8 cellular contexts compared by ENCODE assay signal in the genomic region with DNA sequence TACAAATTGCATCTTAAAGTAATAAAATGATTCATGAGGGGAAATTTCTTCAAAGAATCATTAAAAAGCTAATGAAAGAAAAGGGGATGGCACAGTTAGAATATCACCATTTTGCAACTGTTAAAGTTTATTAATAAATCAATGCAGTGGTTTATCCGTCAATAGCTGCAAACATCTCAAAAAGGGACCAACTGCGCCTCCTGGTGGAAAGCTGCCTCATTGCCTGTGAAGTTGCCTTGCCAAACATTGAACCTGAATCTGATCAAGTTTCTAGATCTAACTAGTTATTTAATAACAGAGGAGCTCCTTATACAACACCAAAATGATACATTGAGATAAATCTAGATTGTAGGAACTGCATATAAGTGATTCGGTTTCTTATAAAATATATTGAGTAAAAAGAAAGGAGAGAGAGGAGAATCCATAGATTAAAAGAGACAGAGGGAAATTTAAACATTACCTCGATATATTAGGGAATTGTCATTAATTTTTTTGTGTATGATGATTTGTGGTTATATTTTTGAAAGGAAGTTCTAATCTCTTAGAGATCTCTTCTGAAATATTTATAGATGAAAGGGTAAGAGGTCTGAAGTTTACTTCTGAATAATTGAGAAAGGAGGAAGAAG.
DNase-seq lines count a peak whose midpoint lies in the region; ATAC-seq and TF ChIP-seq lines count a peak whose summit lies in the region.

No MANE protein-coding gene starts in this region.

- TF ChIP-seq CTCF in AG10803 (conservative IDR thresholded peaks at IDR 0.05; ENCODE audit: low read length) (peak; percentile 99), brain microvascular endothelial cell (IDR thresholded peaks at IDR 0.05; ENCODE audit: low read depth, low read length, missing control alignments) (peak; percentile 93)

- in situ Hi-C loops in brain microvascular endothelial cell (cut with HindIII; ENCODE audit: low pct_ligation_motif_present, low sequenced_read_pairs): loop anchor here (10.0 kb wide), 1 partner anchor 205 kb away; no protein-coding TSS in a partner anchor

- ATAC-seq in GM19372 (IDR thresholded peaks at IDR 0.05; ENCODE audit: low read depth, unreplicated experiment): peak; percentile 63
- ATAC-seq in GM21423 (IDR thresholded peaks at IDR 0.05; ENCODE audit: unreplicated experiment): no peak

- no peak overlapping the region for H3K27ac ChIP-seq in brain microvascular endothelial cell

- H3K4me3 ChIP-seq in AG10803 (ENCODE audit: low read length) (no peak overlapping the region), brain microvascular endothelial cell (ENCODE audit: low read depth, low read length) (no peak overlapping the region)

- no peaks in the 10 kb centered on the region for H3K36me3 ChIP-seq in brain microvascular endothelial cell (replicated peaks)

- DNase-seq in AG10803 (ENCODE audit: low read depth) (peak; percentile 49), NCI-H1417 treated with DMSO at 0.1 percent for 48 hours (lab: John Stamatoyannopoulos, UW) (peak; percentile 9), UCSD-AML1 (lab: John Stamatoyannopoulos, UW; ENCODE audit: unreplicated experiment) (peak; percentile 57), brain microvascular endothelial cell (peak; percentile 70), islet precursor cell (peak; percentile 68)
- DNase-seq in stimulated activated CD4-positive, alpha-beta T cell treated with anti-CD3 and anti-CD28 coated beads, Interleukin-1b, Interleukin-23, amount 100 ng/mL, for 1 hour (ENCODE audit: low read depth in 2 of 2): peak; percentile 60 to 71

- H3K27me3 ChIP-seq in brain microvascular endothelial cell (replicated peaks): no peaks in the 10 kb centered on the region

Comparison
In these comparisons a context has a peak if more than half of its experiments do, and no peak if none do; other contexts are left out.
1. DNase-seq: peak in every context shown above with its lines; median percentile 70 in brain microvascular endothelial cell; 68 in islet precursor cell; 66 in stimulated activated CD4-positive, alpha-beta T cell treated with anti-CD3 and anti-CD28 coated beads, Interleukin-1b, Interleukin-23, amount 100 ng/mL, for 1 hour; 57 in UCSD-AML1; 49 in AG10803; 9 in NCI-H1417 treated with DMSO at 0.1 percent for 48 hours.